Comparison of ENCODE assay signal across 12 cellular contexts in genomic region chr17:29674270-29674669, GRCh38. TPM values are rescaled to one million over a fixed set of nuclear protein-coding genes. Genes with fewer than 3 reads are reported as not detected.
DNase-seq lines count a peak whose midpoint lies in the region; ATAC-seq and TF ChIP-seq lines count a peak whose summit lies in the region.
"Had no signal": no experiment of that assay in that cellular context is flagged by ENCODE, and none has a peak within 500 bp of the region (broad histone marks: within the 10 kb centered on the region; RNA-seq: fewer than 3 reads in every experiment).

No MANE protein-coding gene starts in this region.

- H3K27ac ChIP-seq in KOPT-K1 (ENCODE audit: low read depth, low read length, poor library complexity, severe bottlenecking): peak overlapping the region; percentile 80
- peak overlapping the region; percentile 82 for H3K27ac ChIP-seq in skeletal muscle tissue (ENCODE audit: low read depth, low read length)
- H3K27ac ChIP-seq in lower lobe of right lung: no peak overlapping the region
- H3K27ac ChIP-seq: upper lobe of left lung had no signal

- H3K27me3 ChIP-seq in skeletal muscle tissue (ENCODE audit: control insufficient read depth in 3 of 3, insufficient read depth in 3 of 3, low read length in 3 of 3): no peaks in the 10 kb centered on the region
- H3K27me3 ChIP-seq in lower lobe of right lung (ENCODE audit: low read depth): no peaks in the 10 kb centered on the region
- H3K27me3 ChIP-seq: upper lobe of left lung had no signal

- no peak overlapping the region for H3K9ac ChIP-seq in skeletal muscle tissue (ENCODE audit: low read depth in 1 of 3, low read length in 3 of 3)

- H3K4me1 ChIP-seq in skeletal muscle tissue (ENCODE audit: control insufficient read depth in 3 of 3, insufficient read depth in 3 of 3, low read length in 3 of 3): peaks cover 26 to 42% (median 32%) of the 10 kb centered on the region in 3 donors
- peaks cover 9% of the 10 kb centered on the region for H3K4me1 ChIP-seq in lower lobe of right lung

- H3K4me3 ChIP-seq in skeletal muscle tissue (ENCODE audit: low read length in 3 of 3) (no peak overlapping the region), lower lobe of right lung (no peak overlapping the region)
- H3K4me3 ChIP-seq: upper lobe of left lung had no signal

- ATAC-seq in lower lobe of right lung: no peak
- no peak for ATAC-seq in HG03045 (IDR thresholded peaks at IDR 0.05; ENCODE audit: unreplicated experiment)

- no peak overlapping the region for H3K4me3 Mint-ChIP-seq in activated naive CD4-positive, alpha-beta T cell treated with anti-CD3 and anti-CD28 coated beads, Interleukin-2, amount 10 ng/mL, durations not matched to agents 7 days and 5 days
- H3K4me3 Mint-ChIP-seq in activated naive CD4-positive, alpha-beta T cell treated with anti-CD3 and anti-CD28 coated beads, Interleukin-2, amount 50 U/mL, for 24 hours: peak overlapping the region; percentile 4

- peaks cover 51% of the 10 kb centered on the region for H3K36me3 Mint-ChIP-seq in activated naive CD4-positive, alpha-beta T cell treated with anti-CD3 and anti-CD28 coated beads, Interleukin-2, amount 10 ng/mL, durations not matched to agents 7 days and 5 days
- H3K36me3 Mint-ChIP-seq in activated naive CD4-positive, alpha-beta T cell treated with anti-CD3 and anti-CD28 coated beads, Interleukin-2, amount 50 U/mL, for 24 hours: peaks cover 6% of the 10 kb centered on the region

- DNase-seq in activated naive CD4-positive, alpha-beta T cell treated with anti-CD3 and anti-CD28 coated beads, Interleukin-2, amount 10 ng/mL, durations not matched to agents 7 days and 5 days: no peak
- no peak for DNase-seq in activated naive CD4-positive, alpha-beta T cell (lab: John Stamatoyannopoulos, UW)
- no peak for DNase-seq in NCI-H510A (lab: John Stamatoyannopoulos, UW)
- no peak for DNase-seq in lower lobe of right lung
- DNase-seq: activated gamma-delta T cell treated with Interleukin-2 at 50 U/mL for 16 hours, DMS79, NCI-H69, upper lobe of left lung had no signal

- no peaks in the 10 kb centered on the region for H3K27me3 Mint-ChIP-seq in activated naive CD4-positive, alpha-beta T cell treated with anti-CD3 and anti-CD28 coated beads, Interleukin-2, amount 10 ng/mL, durations not matched to agents 7 days and 5 days
- H3K27me3 Mint-ChIP-seq in activated naive CD4-positive, alpha-beta T cell treated with anti-CD3 and anti-CD28 coated beads, Interleukin-2, amount 50 U/mL, for 24 hours: no peaks in the 10 kb centered on the region

- H3K27ac Mint-ChIP-seq in activated naive CD4-positive, alpha-beta T cell treated with anti-CD3 and anti-CD28 coated beads, Interleukin-2, amount 10 ng/mL, durations not matched to agents 7 days and 5 days: peak overlapping the region; percentile 81
- H3K27ac Mint-ChIP-seq in activated naive CD4-positive, alpha-beta T cell treated with anti-CD3 and anti-CD28 coated beads, Interleukin-2, amount 50 U/mL, for 24 hours: peak overlapping the region; percentile 44

- H3K9me3 Mint-ChIP-seq in activated naive CD4-positive, alpha-beta T cell treated with anti-CD3 and anti-CD28 coated beads, Interleukin-2, amount 10 ng/mL, durations not matched to agents 7 days and 5 days: no peaks in the 10 kb centered on the region
- no peaks in the 10 kb centered on the region for H3K9me3 Mint-ChIP-seq in activated naive CD4-positive, alpha-beta T cell treated with anti-CD3 and anti-CD28 coated beads, Interleukin-2, amount 50 U/mL, for 24 hours

- CTCF ChIA-PET in activated naive CD4-positive, alpha-beta T cell treated with anti-CD3 and anti-CD28 coated beads, Interleukin-2, amount 10 ng/mL, durations not matched to agents 7 days and 5 days (lab: Charles Lee): interaction anchor here (1.2 kb wide), 1 partner anchor 31 kb away, joined by 4 read pairs; no protein-coding TSS in a partner anchor

- peaks cover 27% of the 10 kb centered on the region for H3K4me1 Mint-ChIP-seq in activated naive CD4-positive, alpha-beta T cell treated with anti-CD3 and anti-CD28 coated beads, Interleukin-2, amount 10 ng/mL, durations not matched to agents 7 days and 5 days
- peaks cover 39% of the 10 kb centered on the region for H3K4me1 Mint-ChIP-seq in activated naive CD4-positive, alpha-beta T cell treated with anti-CD3 and anti-CD28 coated beads, Interleukin-2, amount 50 U/mL, for 24 hours

- intact Hi-C loops in lower lobe of right lung (cut with DNase I): no loop called here

- H3K9me3 ChIP-seq in KOPT-K1 (ENCODE audit: insufficient read depth, low read length, poor library complexity, severe bottlenecking) (no peaks in the 10 kb centered on the region), skeletal muscle tissue (ENCODE audit: control insufficient read depth in 3 of 3, low read length in 3 of 3) (no peaks in the 10 kb centered on the region), lower lobe of right lung (no peaks in the 10 kb centered on the region)
- H3K9me3 ChIP-seq: upper lobe of left lung had no signal

- no peak for TF ChIP-seq CTCF in lower lobe of right lung (IDR thresholded peaks at IDR 0.05)

- H3K36me3 ChIP-seq in KOPT-K1 (ENCODE audit: insufficient read depth, low read length): peaks cover 74% of the 10 kb centered on the region
- H3K36me3 ChIP-seq in skeletal muscle tissue (ENCODE audit: control insufficient read depth in 3 of 3, insufficient read depth in 3 of 3, low read length in 3 of 3): peaks cover 12 to 25% (median 22%) of the 10 kb centered on the region in 3 donors
- peaks cover 94% of the 10 kb centered on the region for H3K36me3 ChIP-seq in lower lobe of right lung

RNA-seq across cellular contexts. Expression of gene CORO6, which starts 51.6 kb away (rescaled TPM):
- total RNA-seq in skeletal muscle tissue: 43.3 TPM
- 6.6 TPM for total RNA-seq in lower lobe of right lung
